In the genomic region with DNA sequence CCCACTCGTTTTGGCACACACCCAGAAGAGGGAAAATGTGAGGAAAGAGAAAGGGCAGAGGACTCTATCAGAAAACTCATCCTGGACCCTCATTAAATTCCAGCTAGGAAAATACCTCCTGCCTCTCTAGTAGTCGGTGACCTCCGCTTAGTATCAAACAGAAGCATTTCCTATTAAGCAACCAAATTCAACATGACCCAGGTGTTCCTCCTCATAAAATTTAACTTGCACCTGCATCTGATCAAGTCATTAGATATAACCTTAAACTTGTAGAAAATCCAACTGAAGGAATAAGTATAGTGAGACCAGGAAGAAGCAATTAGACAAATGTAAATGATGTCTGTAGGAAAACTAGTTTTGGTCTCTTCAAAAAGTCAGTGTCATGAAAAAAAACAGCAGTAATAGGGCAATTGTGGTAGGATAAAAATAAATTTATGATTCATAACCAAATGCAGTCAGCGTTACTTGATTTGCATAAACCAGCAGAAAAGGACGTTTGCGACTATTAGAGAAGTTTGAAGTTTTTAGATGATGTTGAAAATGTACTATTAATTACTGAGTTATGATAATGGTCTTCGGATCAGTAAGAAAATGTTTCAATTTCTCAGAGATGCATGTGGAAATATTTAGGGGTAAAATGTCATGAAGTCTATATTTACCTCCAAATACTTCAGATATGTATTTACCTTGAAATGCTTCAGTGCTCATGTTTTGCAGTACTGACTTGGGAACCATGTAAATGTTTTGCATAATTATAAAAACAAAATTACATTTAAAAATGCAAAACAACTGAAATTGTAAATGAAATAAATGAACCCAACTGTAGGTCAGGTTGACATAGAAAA, we compare ENCODE assay signal across 12 cellular contexts. TPM values are rescaled to one million over a fixed set of nuclear protein-coding genes. Genes with fewer than 3 reads are reported as not detected.
DNase-seq lines count a peak whose midpoint lies in the region; ATAC-seq and TF ChIP-seq lines count a peak whose summit lies in the region.
"Had no signal": no experiment of that assay in that cellular context is flagged by ENCODE, and none has a peak within 500 bp of the region (broad histone marks: within the 10 kb centered on the region; RNA-seq: fewer than 3 reads in every experiment).

No MANE protein-coding gene starts in this region.

- DNase-seq in GM12865 (ENCODE audit: low read depth) (peak; percentile 76), mammary epithelial cell (no peak), 8988T (no peak), vagina (ENCODE audit: extremely low spot score in 2 of 2) (no peak), SIG-M5 (lab: John Stamatoyannopoulos, UW) (no peak)
- DNase-seq: activated naive CD4-positive, alpha-beta T cell treated with Interleukin-2 at 50 U/mL for 16 hours; islet precursor cell; NCI-H146 had no signal

- 85% methylated on average over 7 of the region's 7 CpGs for WGBS in mammary epithelial cell (ENCODE audit: low coverage, missing lambda C conversion rate)

- dilution Hi-C loops in mammary epithelial cell (cut with HindIII; ENCODE audit: low sequenced_read_pairs) = no loop called here

- TF ChIP-seq POLR2A in vagina (IDR thresholded peaks at IDR 0.05) = no peak

- BruUV-seq in mammary epithelial cell (replicated peaks; lab: Mats Ljungman, UMichigan) = no TSS peak

- no peaks in the 10 kb centered on the region for H4K20me1 ChIP-seq in mammary epithelial cell (ENCODE audit: insufficient read depth, low read length)

- ATAC-seq in GM19452 (IDR thresholded peaks at IDR 0.05; ENCODE audit: unreplicated experiment) = peak; percentile 45
- ATAC-seq in HG03108 (IDR thresholded peaks at IDR 0.05; ENCODE audit: unreplicated experiment) = peak; percentile 45

- H3K9me3 ChIP-seq in mammary epithelial cell (replicated peaks; ENCODE audit: insufficient read depth, low read length) = no peaks in the 10 kb centered on the region
- no peaks in the 10 kb centered on the region for H3K9me3 ChIP-seq in vagina

- H3K4me1 ChIP-seq in mammary epithelial cell (ENCODE audit: insufficient read depth, low read length) (no peaks in the 10 kb centered on the region), vagina (no peaks in the 10 kb centered on the region)

- H3K4me3 ChIP-seq in GM12865 (ENCODE audit: low read depth, low read length) = peak overlapping the region; percentile 16
- H3K4me3 ChIP-seq in mammary epithelial cell (replicated peaks in 1 of 3; ENCODE audit: insufficient read depth in 1 of 3, low read depth in 2 of 3, low read length in 3 of 3) = no peak overlapping the region
- H3K4me3 ChIP-seq in vagina = no peak overlapping the region

- in situ Hi-C loops in mammary epithelial cell (cut with MboI; ENCODE audit: low sequenced_read_pairs in 2 of 2) = loop anchor here in 1 of 2 donors (25.0 kb wide), 1 partner anchor 236 kb away; no protein-coding TSS in a partner anchor

- no peak overlapping the region for H3K9ac ChIP-seq in mammary epithelial cell (ENCODE audit: insufficient read depth, low read length)

- CTCF ChIA-PET in mammary epithelial cell (lab: Charles Lee; ENCODE audit: low non-redundant PET) = no interaction called here

- H3K27ac ChIP-seq in VCaP (peak overlapping the region; percentile 56), mammary epithelial cell (ENCODE audit: insufficient read depth, low read depth, low read length) (no peak overlapping the region), vagina (no peak overlapping the region)

- intact Hi-C loops in mammary epithelial cell (cut with micrococcal nuclease) (no loop called here), vagina (cut with DNase I) (no loop called here)

- H3K27me3 ChIP-seq in mammary epithelial cell (ENCODE audit: insufficient read depth, low read length) (no peaks in the 10 kb centered on the region), vagina (no peaks in the 10 kb centered on the region)

- TF ChIP-seq CTCF in GM12865 (IDR thresholded peaks at IDR 0.05; ENCODE audit: insufficient read depth, low read depth, low read length, missing control alignments) = no peak
- no peak for TF ChIP-seq CTCF in VCaP (conservative IDR thresholded peaks at IDR 0.05)
- TF ChIP-seq CTCF in mammary epithelial cell (conservative IDR thresholded peaks at IDR 0.05 in 1 of 2, IDR thresholded peaks at IDR 0.05 in 1 of 2; ENCODE audit: extremely low read depth in 1 of 2, insufficient read depth in 1 of 2, low read depth in 1 of 2, low read length in 2 of 2) = no peak
- no peak for TF ChIP-seq CTCF in vagina (IDR thresholded peaks at IDR 0.05)

- H2AFZ ChIP-seq in mammary epithelial cell (ENCODE audit: low read depth, low read length) = no peak overlapping the region

- H3K79me2 ChIP-seq in mammary epithelial cell (ENCODE audit: insufficient read depth, low read length) = peaks cover 53% of the 10 kb centered on the region

- H3K4me2 ChIP-seq in mammary epithelial cell (ENCODE audit: insufficient read depth, low read depth, low read length) = no peak overlapping the region

- H3K36me3 ChIP-seq in mammary epithelial cell (ENCODE audit: insufficient read depth, low read length) (peaks cover 11% of the 10 kb centered on the region), vagina (no peaks in the 10 kb centered on the region)

RNA-seq across cellular contexts. Expression of a gene that starts 44.6 kb away (rescaled TPM):
- total RNA-seq in mammary epithelial cell = not detected
- not detected for polyA plus RNA-seq in mammary epithelial cell
- polyA minus RNA-seq in mammary epithelial cell = not detected
- total RNA-seq in vagina = not detected
- total RNA-seq: renal cortical epithelial cell had no signal
